Comparison of ENCODE assay signal across 1 cellular context in the genomic region with DNA sequence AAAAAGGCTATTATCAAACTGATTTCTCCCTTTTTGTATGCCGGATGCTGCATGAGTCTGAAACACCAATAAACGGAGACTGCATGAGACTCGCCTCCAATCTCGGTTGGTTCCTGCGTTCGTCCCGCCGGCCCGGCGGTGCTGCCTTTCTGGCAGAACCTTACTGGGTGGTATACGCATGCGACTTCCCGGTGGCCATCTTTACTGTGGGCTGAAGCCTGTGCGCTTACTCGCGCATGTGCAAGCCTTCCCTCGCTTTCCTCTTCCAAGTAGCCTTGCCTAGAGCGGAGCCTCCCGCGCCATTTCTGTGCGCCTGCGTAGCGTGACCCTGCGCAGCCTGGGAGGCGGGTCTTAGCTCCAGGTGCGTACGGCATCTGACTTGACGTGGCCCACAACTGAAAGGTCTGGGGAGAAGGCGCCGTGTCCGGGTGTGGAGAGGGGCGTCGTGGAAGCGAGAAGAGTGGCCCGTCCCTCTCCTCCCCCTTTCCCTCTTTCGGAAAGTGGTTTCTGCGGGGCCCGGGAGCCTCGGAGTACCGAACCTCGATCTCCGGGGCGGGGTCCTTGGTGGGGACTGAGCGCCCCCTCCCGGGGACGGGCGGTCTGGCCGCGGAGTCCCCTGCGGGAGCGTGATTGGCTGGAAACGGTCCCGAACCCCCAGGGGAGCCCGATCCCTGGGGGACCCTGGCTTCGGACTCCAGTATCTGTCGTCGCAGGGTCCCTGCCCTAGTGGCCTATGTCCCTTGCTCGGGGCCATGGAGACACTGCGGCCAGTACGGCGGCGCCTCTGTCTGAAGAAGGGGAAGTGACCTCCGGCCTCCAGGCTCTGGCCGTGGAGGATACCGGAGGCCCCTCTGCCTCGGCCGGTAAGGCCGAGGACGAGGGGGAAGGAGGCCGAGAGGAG.
TF ChIP-seq lines count a peak whose summit lies in the region.

A gene (plus strand): TSS at position 360 of the 901 bp plus-strand sequence. CDS start 374 bp downstream, at position 734.

TF ChIP-seq in K562, 482 proteins besides CTCF, POLR2A, EP300 and RAD21 (continued from another document and continues in another):
- TF ChIP-seq CBFA2T2 (conservative IDR thresholded peaks at IDR 0.05) (no peak), NBN (IDR thresholded peaks at IDR 0.05; ENCODE audit: low read depth) (0 out of 2 replicates have a peak, but pooled peaks have one; percentile 45), ZNF695 (CRISPR knock-in tag; IDR thresholded peaks at IDR 0.05) (no peak), TEAD2 (tag; IDR thresholded peaks at IDR 0.05) (no peak), ZNF696 (CRISPR knock-in tag; conservative IDR thresholded peaks at IDR 0.05) (no peak), IRF2 (CRISPR knock-in tag; IDR thresholded peaks at IDR 0.05) (no peak), ZNF197 (CRISPR knock-in tag; IDR thresholded peaks at IDR 0.05; ENCODE audit: low read depth) (no peak), ZNF764 (CRISPR knock-in tag; IDR thresholded peaks at IDR 0.05; ENCODE audit: low read depth) (no peak), ZNF668 (CRISPR knock-in tag; IDR thresholded peaks at IDR 0.05) (no peak), CREM (IDR thresholded peaks at IDR 0.05; ENCODE audit: low read depth) (peak; percentile 97), CC2D1A (IDR thresholded peaks at IDR 0.05) (peak; percentile 88), BCOR (IDR thresholded peaks at IDR 0.05) (peak; percentile 30), DIDO1 (tag; IDR thresholded peaks at IDR 0.05; ENCODE audit: low read depth) (peak; percentile 59; the same call in 1 of the 2 replicates), MXI1 (IDR thresholded peaks at IDR 0.05; ENCODE audit: low read depth, low read length) (peak; percentile 53; the same call in 1 of the 2 replicates), SMARCE1 (IDR thresholded peaks at IDR 0.05) (0 out of 2 replicates have a peak, but pooled peaks have one; percentile 21), HIVEP1 (CRISPR knock-in tag; IDR thresholded peaks at IDR 0.05) (peak; percentile 75; the same call in 1 of the 2 replicates), ARID2 (IDR thresholded peaks at IDR 0.05) (peak; percentile 76; the same call in 1 of the 2 replicates), ELF1 (tag; IDR thresholded peaks at IDR 0.05) (peak; percentile 83), SPI1 (IDR thresholded peaks at IDR 0.05; ENCODE audit: borderline replicate concordance, low read depth, low read length) (peak; percentile 90), MAFG (tag; conservative IDR thresholded peaks at IDR 0.05) (no peak), PHF21A (IDR thresholded peaks at IDR 0.05; ENCODE audit: borderline replicate concordance, low read depth) (peak; percentile 60; the same call in 1 of the 2 replicates), TBL1XR1 (IDR thresholded peaks at IDR 0.05; ENCODE audit: low read length in 2 of 2) (peak in 1 of 2 experiments; percentile 13; a peak in 1 of 4 replicates), KDM1A (IDR thresholded peaks at IDR 0.05) (no peak; a peak in 1 of 4 replicates), POU5F1 (IDR thresholded peaks at IDR 0.05; ENCODE audit: borderline replicate concordance, low read depth, low read length, partially characterized antibody) (peak; percentile 89), FOSL1 (tag; conservative IDR thresholded peaks at IDR 0.05) (peak; percentile 24), HNRNPH1 (optimal IDR thresholded peaks at IDR 0.05; ENCODE audit: low read depth, low read length) (no peak), CBX2 (IDR thresholded peaks at IDR 0.05; ENCODE audit: insufficient read depth, low read length, poor library complexity, severe bottlenecking) (no peak), NCOA2 (IDR thresholded peaks at IDR 0.05; ENCODE audit: partially characterized antibody in 2 of 2) (no peak), HDAC8 (tag; IDR thresholded peaks at IDR 0.05) (peak; percentile 55; the same call in 1 of the 2 replicates), SREBF1 (IDR thresholded peaks at IDR 0.05; ENCODE audit: borderline replicate concordance, low read depth, low read length) (peak; percentile 55; the same call in 1 of the 2 replicates), C11orf30 (IDR thresholded peaks at IDR 0.05; ENCODE audit: low read depth) (peak; percentile 77), RFX1 (IDR thresholded peaks at IDR 0.05) (no peak), DACH1 (IDR thresholded peaks at IDR 0.05; ENCODE audit: partially characterized antibody) (no peak)
- TF ChIP-seq, protein P1, sequence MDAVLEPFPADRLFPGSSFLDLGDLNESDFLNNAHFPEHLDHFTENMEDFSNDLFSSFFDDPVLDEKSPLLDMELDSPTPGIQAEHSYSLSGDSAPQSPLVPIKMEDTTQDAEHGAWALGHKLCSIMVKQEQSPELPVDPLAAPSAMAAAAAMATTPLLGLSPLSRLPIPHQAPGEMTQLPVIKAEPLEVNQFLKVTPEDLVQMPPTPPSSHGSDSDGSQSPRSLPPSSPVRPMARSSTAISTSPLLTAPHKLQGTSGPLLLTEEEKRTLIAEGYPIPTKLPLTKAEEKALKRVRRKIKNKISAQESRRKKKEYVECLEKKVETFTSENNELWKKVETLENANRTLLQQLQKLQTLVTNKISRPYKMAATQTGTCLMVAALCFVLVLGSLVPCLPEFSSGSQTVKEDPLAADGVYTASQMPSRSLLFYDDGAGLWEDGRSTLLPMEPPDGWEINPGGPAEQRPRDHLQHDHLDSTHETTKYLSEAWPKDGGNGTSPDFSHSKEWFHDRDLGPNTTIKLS (IDR thresholded peaks at IDR 0.05; ENCODE audit: borderline replicate concordance, low read depth) = peak; percentile 90
- TF ChIP-seq, protein P2, sequence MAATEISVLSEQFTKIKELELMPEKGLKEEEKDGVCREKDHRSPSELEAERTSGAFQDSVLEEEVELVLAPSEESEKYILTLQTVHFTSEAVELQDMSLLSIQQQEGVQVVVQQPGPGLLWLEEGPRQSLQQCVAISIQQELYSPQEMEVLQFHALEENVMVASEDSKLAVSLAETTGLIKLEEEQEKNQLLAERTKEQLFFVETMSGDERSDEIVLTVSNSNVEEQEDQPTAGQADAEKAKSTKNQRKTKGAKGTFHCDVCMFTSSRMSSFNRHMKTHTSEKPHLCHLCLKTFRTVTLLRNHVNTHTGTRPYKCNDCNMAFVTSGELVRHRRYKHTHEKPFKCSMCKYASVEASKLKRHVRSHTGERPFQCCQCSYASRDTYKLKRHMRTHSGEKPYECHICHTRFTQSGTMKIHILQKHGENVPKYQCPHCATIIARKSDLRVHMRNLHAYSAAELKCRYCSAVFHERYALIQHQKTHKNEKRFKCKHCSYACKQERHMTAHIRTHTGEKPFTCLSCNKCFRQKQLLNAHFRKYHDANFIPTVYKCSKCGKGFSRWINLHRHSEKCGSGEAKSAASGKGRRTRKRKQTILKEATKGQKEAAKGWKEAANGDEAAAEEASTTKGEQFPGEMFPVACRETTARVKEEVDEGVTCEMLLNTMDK (IDR thresholded peaks at IDR 0.05; ENCODE audit: borderline replicate concordance, insufficient read depth, low read depth, low read length, poor library complexity, severe bottlenecking) = peak; percentile 90
- TF ChIP-seq, protein P3, sequence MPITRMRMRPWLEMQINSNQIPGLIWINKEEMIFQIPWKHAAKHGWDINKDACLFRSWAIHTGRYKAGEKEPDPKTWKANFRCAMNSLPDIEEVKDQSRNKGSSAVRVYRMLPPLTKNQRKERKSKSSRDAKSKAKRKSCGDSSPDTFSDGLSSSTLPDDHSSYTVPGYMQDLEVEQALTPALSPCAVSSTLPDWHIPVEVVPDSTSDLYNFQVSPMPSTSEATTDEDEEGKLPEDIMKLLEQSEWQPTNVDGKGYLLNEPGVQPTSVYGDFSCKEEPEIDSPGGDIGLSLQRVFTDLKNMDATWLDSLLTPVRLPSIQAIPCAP (CRISPR knock-in tag; IDR thresholded peaks at IDR 0.05; ENCODE audit: borderline replicate concordance) = no peak
- TF ChIP-seq, protein P4, sequence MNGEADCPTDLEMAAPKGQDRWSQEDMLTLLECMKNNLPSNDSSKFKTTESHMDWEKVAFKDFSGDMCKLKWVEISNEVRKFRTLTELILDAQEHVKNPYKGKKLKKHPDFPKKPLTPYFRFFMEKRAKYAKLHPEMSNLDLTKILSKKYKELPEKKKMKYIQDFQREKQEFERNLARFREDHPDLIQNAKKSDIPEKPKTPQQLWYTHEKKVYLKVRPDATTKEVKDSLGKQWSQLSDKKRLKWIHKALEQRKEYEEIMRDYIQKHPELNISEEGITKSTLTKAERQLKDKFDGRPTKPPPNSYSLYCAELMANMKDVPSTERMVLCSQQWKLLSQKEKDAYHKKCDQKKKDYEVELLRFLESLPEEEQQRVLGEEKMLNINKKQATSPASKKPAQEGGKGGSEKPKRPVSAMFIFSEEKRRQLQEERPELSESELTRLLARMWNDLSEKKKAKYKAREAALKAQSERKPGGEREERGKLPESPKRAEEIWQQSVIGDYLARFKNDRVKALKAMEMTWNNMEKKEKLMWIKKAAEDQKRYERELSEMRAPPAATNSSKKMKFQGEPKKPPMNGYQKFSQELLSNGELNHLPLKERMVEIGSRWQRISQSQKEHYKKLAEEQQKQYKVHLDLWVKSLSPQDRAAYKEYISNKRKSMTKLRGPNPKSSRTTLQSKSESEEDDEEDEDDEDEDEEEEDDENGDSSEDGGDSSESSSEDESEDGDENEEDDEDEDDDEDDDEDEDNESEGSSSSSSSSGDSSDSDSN (IDR thresholded peaks at IDR 0.05; ENCODE audit: borderline replicate concordance in 1 of 2, low read depth in 2 of 2, low read length in 2 of 2) = no peak
- TF ChIP-seq, protein P5, sequence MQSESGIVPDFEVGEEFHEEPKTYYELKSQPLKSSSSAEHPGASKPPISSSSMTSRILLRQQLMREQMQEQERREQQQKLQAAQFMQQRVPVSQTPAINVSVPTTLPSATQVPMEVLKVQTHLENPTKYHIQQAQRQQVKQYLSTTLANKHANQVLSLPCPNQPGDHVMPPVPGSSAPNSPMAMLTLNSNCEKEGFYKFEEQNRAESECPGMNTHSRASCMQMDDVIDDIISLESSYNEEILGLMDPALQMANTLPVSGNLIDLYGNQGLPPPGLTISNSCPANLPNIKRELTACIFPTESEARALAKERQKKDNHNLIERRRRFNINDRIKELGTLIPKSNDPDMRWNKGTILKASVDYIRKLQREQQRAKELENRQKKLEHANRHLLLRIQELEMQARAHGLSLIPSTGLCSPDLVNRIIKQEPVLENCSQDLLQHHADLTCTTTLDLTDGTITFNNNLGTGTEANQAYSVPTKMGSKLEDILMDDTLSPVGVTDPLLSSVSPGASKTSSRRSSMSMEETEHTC (IDR thresholded peaks at IDR 0.05) = 0 out of 2 replicates have a peak, but pooled peaks have one; percentile 33
- TF ChIP-seq, protein P6, sequence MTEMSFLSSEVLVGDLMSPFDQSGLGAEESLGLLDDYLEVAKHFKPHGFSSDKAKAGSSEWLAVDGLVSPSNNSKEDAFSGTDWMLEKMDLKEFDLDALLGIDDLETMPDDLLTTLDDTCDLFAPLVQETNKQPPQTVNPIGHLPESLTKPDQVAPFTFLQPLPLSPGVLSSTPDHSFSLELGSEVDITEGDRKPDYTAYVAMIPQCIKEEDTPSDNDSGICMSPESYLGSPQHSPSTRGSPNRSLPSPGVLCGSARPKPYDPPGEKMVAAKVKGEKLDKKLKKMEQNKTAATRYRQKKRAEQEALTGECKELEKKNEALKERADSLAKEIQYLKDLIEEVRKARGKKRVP (CRISPR knock-in tag; IDR thresholded peaks at IDR 0.05) = peak; percentile 70; the same call in 1 of the 2 replicates
- TF ChIP-seq, protein P7, sequence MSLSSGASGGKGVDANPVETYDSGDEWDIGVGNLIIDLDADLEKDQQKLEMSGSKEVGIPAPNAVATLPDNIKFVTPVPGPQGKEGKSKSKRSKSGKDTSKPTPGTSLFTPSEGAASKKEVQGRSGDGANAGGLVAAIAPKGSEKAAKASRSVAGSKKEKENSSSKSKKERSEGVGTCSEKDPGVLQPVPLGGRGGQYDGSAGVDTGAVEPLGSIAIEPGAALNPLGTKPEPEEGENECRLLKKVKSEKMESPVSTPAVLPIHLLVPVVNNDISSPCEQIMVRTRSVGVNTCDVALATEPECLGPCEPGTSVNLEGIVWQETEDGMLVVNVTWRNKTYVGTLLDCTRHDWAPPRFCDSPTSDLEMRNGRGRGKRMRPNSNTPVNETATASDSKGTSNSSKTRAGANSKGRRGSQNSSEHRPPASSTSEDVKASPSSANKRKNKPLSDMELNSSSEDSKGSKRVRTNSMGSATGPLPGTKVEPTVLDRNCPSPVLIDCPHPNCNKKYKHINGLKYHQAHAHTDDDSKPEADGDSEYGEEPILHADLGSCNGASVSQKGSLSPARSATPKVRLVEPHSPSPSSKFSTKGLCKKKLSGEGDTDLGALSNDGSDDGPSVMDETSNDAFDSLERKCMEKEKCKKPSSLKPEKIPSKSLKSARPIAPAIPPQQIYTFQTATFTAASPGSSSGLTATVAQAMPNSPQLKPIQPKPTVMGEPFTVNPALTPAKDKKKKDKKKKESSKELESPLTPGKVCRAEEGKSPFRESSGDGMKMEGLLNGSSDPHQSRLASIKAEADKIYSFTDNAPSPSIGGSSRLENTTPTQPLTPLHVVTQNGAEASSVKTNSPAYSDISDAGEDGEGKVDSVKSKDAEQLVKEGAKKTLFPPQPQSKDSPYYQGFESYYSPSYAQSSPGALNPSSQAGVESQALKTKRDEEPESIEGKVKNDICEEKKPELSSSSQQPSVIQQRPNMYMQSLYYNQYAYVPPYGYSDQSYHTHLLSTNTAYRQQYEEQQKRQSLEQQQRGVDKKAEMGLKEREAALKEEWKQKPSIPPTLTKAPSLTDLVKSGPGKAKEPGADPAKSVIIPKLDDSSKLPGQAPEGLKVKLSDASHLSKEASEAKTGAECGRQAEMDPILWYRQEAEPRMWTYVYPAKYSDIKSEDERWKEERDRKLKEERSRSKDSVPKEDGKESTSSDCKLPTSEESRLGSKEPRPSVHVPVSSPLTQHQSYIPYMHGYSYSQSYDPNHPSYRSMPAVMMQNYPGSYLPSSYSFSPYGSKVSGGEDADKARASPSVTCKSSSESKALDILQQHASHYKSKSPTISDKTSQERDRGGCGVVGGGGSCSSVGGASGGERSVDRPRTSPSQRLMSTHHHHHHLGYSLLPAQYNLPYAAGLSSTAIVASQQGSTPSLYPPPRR (CRISPR knock-in tag; IDR thresholded peaks at IDR 0.05; ENCODE audit: borderline replicate concordance) = no peak
- TF ChIP-seq, protein P8, sequence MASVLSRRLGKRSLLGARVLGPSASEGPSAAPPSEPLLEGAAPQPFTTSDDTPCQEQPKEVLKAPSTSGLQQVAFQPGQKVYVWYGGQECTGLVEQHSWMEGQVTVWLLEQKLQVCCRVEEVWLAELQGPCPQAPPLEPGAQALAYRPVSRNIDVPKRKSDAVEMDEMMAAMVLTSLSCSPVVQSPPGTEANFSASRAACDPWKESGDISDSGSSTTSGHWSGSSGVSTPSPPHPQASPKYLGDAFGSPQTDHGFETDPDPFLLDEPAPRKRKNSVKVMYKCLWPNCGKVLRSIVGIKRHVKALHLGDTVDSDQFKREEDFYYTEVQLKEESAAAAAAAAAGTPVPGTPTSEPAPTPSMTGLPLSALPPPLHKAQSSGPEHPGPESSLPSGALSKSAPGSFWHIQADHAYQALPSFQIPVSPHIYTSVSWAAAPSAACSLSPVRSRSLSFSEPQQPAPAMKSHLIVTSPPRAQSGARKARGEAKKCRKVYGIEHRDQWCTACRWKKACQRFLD (CRISPR knock-in tag; IDR thresholded peaks at IDR 0.05) = no peak
- TF ChIP-seq, protein P9, sequence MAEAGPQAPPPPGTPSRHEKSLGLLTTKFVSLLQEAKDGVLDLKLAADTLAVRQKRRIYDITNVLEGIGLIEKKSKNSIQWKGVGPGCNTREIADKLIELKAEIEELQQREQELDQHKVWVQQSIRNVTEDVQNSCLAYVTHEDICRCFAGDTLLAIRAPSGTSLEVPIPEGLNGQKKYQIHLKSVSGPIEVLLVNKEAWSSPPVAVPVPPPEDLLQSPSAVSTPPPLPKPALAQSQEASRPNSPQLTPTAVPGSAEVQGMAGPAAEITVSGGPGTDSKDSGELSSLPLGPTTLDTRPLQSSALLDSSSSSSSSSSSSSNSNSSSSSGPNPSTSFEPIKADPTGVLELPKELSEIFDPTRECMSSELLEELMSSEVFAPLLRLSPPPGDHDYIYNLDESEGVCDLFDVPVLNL (CRISPR knock-in tag; IDR thresholded peaks at IDR 0.05; ENCODE audit: low read depth) = peak; percentile 80; the same call in 1 of the 2 replicates
